ENCODE assay signal across 1 cellular context in genomic region chr1:154404511-154404931, GRCh38.
TF ChIP-seq lines count a peak whose summit lies in the region.

No MANE protein-coding gene starts in this region.

TF ChIP-seq in GM12878, 131 proteins besides CTCF, POLR2A, EP300 and RAD21 (continued from another document):
- TF ChIP-seq ATF2 (IDR thresholded peaks at IDR 0.05; ENCODE audit: low read length), result no peak
TF ChIP-seq in GM12878: peak in this region for 1.
